ENCODE assay signal across 13 cellular contexts in genomic region chr14:50798048-50798421, GRCh38. TPM values are rescaled to one million over a fixed set of nuclear protein-coding genes. Genes with fewer than 3 reads are reported as not detected.
DNase-seq lines count a peak whose midpoint lies in the region; ATAC-seq, FAIRE-seq and TF ChIP-seq lines count a peak whose summit lies in the region.
"Had no signal": no experiment of that assay in that cellular context is flagged by ENCODE, and none has a peak within 500 bp of the region (broad histone marks: within the 10 kb centered on the region; RNA-seq: fewer than 3 reads in every experiment).

No MANE protein-coding gene starts in this region.

- intact Hi-C loops in dorsolateral prefrontal cortex (cut with DNase I) (no loop called here), gastrocnemius medialis (cut with DNase I; ENCODE audit: low total_unique reads) (no loop called here)

- no peak overlapping the region for H3K4me2 ChIP-seq in osteoblast (ENCODE audit: insufficient read depth, low read length)

- DNase-seq in GM18507 (ENCODE audit: extremely low spot score, insufficient read length, low read depth): no peak
- no peak for DNase-seq in dorsolateral prefrontal cortex
- DNase-seq in gastrocnemius medialis: no peak
- no peak for DNase-seq in NCI-H2171 (lab: John Stamatoyannopoulos, UW)
- no peak for DNase-seq in osteoblast (ENCODE audit: insufficient read length, low spot score, missing footprints)
- no peak for DNase-seq in GM19240 (ENCODE audit: insufficient read length, low spot score)
- DNase-seq: central memory CD4-positive, alpha-beta T cell; heart right ventricle; NCI-H1105; SJCRH30; upper lobe of right lung had no signal

- H3K27ac ChIP-seq in dorsolateral prefrontal cortex (peak overlapping the region in 55 of 59 donors; percentile 2 to 83 (median 56)), gastrocnemius medialis (no peak overlapping the region), osteoblast (ENCODE audit: low read depth, low read length) (no peak overlapping the region)
- H3K27ac ChIP-seq: heart right ventricle, SJCRH30, upper lobe of right lung had no signal

- TF ChIP-seq CTCF in dorsolateral prefrontal cortex (IDR thresholded peaks at IDR 0.05 in 54 of 56, conservative IDR thresholded peaks at IDR 0.05 in 2 of 56; ENCODE audit: low read depth in 1 of 56, partially characterized antibody in 56 of 56) (no peak), gastrocnemius medialis (IDR thresholded peaks at IDR 0.05 in 4 of 5, conservative IDR thresholded peaks at IDR 0.05 in 1 of 5) (no peak), osteoblast (IDR thresholded peaks at IDR 0.05; ENCODE audit: extremely low read depth, low read depth, low read length) (no peak)

- H3K36me3 ChIP-seq in gastrocnemius medialis (no peaks in the 10 kb centered on the region), osteoblast (ENCODE audit: insufficient read depth, low read length) (peaks cover 3% of the 10 kb centered on the region)
- H3K36me3 ChIP-seq: SJCRH30, upper lobe of right lung had no signal

- TF ChIP-seq POLR2A in gastrocnemius medialis (IDR thresholded peaks at IDR 0.05): no peak

- H3K4me3 ChIP-seq in dorsolateral prefrontal cortex (no peak overlapping the region), gastrocnemius medialis (no peak overlapping the region), osteoblast (ENCODE audit: insufficient read depth, low read length) (no peak overlapping the region)
- H3K4me3 ChIP-seq: heart right ventricle, SJCRH30, upper lobe of right lung had no signal

- H3K9me3 ChIP-seq in gastrocnemius medialis (no peaks in the 10 kb centered on the region), osteoblast (ENCODE audit: low read depth, low read length) (no peaks in the 10 kb centered on the region)
- H3K9me3 ChIP-seq: heart right ventricle, SJCRH30, upper lobe of right lung had no signal

- peak; percentile 88 for ATAC-seq in GM21515 (IDR thresholded peaks at IDR 0.05; ENCODE audit: unreplicated experiment)
- ATAC-seq in HG03159 (IDR thresholded peaks at IDR 0.05; ENCODE audit: unreplicated experiment): peak; percentile 84
- no peak for ATAC-seq in gastrocnemius medialis
- ATAC-seq: heart right ventricle, upper lobe of right lung had no signal

- H3K27me3 ChIP-seq in dorsolateral prefrontal cortex (no peaks in the 10 kb centered on the region), gastrocnemius medialis (no peaks in the 10 kb centered on the region), osteoblast (ENCODE audit: insufficient read depth, low read length) (no peaks in the 10 kb centered on the region)
- H3K27me3 ChIP-seq: heart right ventricle, SJCRH30, upper lobe of right lung had no signal

- peak; percentile 87 for FAIRE-seq in GM18507 (lab: Jason Lieb, UNC)

- in situ Hi-C loops in gastrocnemius medialis (cut with MboI; ENCODE audit: low sequenced_read_pairs in 4 of 4): loop anchor here in 2 of 4 donors (25.0 kb wide), 1 partner anchor 486 kb away; the partner anchor contains the start of genes DMAC2L (in 2 of the 2) and L2HGDH (in 2 of the 2)

- H3K4me1 ChIP-seq in gastrocnemius medialis (peaks cover 25 to 29% of the 10 kb centered on the region in 2 donors), osteoblast (ENCODE audit: insufficient read depth, low read length) (peaks cover 36% of the 10 kb centered on the region)
- H3K4me1 ChIP-seq: upper lobe of right lung had no signal

- no peak overlapping the region for H2AFZ ChIP-seq in osteoblast (ENCODE audit: low read length)

- H4K20me1 ChIP-seq in osteoblast (ENCODE audit: insufficient read depth, low read length): peaks cover 6% of the 10 kb centered on the region

- peaks cover 29% of the 10 kb centered on the region for H3K79me2 ChIP-seq in osteoblast (ENCODE audit: insufficient read depth, low read length)

RNA-seq across cellular contexts. Expression of gene NIN, which starts 32.9 kb away (rescaled TPM):
- total RNA-seq in dorsolateral prefrontal cortex (100 to 1,000 TPM in 25 of 120 experiments, 10 to 100 TPM in 95; 64.4 to 125 (median 88.6) TPM), gastrocnemius medialis (10 to 100 TPM; 16.2 to 49.3 (median 29.2) TPM), osteoblast (40.2 and 42.4 TPM in 2 replicates)

Comparison
In these comparisons a context has a peak if more than half of its experiments do, and no peak if none do; other contexts are left out.
1. ATAC-seq: peak in GM21515 (single experiment) and HG03159 (single experiment); none in gastrocnemius medialis (0 of 2).
2. H3K27ac ChIP-seq: peak in dorsolateral prefrontal cortex (55 of 59); none in gastrocnemius medialis (0 of 4) and osteoblast (single experiment).